In genomic region chr12:34304546-34304945, GRCh38 we compare ENCODE assay signal across 37 cellular contexts.
DNase-seq lines count a peak whose midpoint lies in the region; ATAC-seq, FAIRE-seq and TF ChIP-seq lines count a peak whose summit lies in the region.
"Had no signal": no experiment of that assay in that cellular context is flagged by ENCODE, and none has a peak within 500 bp of the region (broad histone marks: within the 10 kb centered on the region; RNA-seq: fewer than 3 reads in every experiment).

No MANE protein-coding gene starts in this region.

- H3K27me3 Mint-ChIP-seq in chondrocyte (ENCODE audit: low read depth) (no peaks in the 10 kb centered on the region), endothelial cell (ENCODE audit: unreplicated experiment) (peaks cover 54% of the 10 kb centered on the region)
- H3K27me3 Mint-ChIP-seq: B cell; CD4-positive, alpha-beta memory T cell; CD4-positive, alpha-beta T cell; CD4-positive, CD25-positive, alpha-beta regulatory T cell had no signal

- H3K27me3 ChIP-seq in heart left ventricle, result peaks cover 0 to 19% (median 0%) of the 10 kb centered on the region in 9 donors
- H3K27me3 ChIP-seq: BE2C; BLaER1; BLaER1 treated with 17β-estradiol and CSF1 and Interleukin-3, amounts not matched to agents 10 nM and 100 nM had no signal

- H3K27ac ChIP-seq in heart left ventricle (no peak overlapping the region), kidney (ENCODE audit: low read depth in 2 of 2, low read length in 2 of 2) (no peak overlapping the region)
- H3K27ac ChIP-seq: 22Rv1; A549; BLaER1; BLaER1 treated with 17β-estradiol and CSF1 and Interleukin-3, amounts not matched to agents 10 nM and 100 nM; C4-2B had no signal

- no peak overlapping the region for H3K9ac ChIP-seq in kidney (ENCODE audit: low read length in 2 of 2)
- H3K9ac ChIP-seq: BLaER1; BLaER1 treated with 17β-estradiol and CSF1 and Interleukin-3, amounts not matched to agents 10 nM and 100 nM had no signal

- H3K36me3 ChIP-seq in heart left ventricle (no peaks in the 10 kb centered on the region), kidney (ENCODE audit: control insufficient read depth in 1 of 2, insufficient read depth in 2 of 2, low read length in 2 of 2) (no peaks in the 10 kb centered on the region)
- H3K36me3 ChIP-seq: BE2C; BLaER1; BLaER1 treated with 17β-estradiol and CSF1 and Interleukin-3, amounts not matched to agents 10 nM and 100 nM had no signal

- no peak for TF ChIP-seq CTCF in heart left ventricle (IDR thresholded peaks at IDR 0.05)
- TF ChIP-seq CTCF in chondrocyte (IDR thresholded peaks at IDR 0.05), result no peak
- no peak for TF ChIP-seq CTCF in endothelial cell (IDR thresholded peaks at IDR 0.05; ENCODE audit: unreplicated experiment)
- no peak for TF ChIP-seq CTCF in kidney (IDR thresholded peaks at IDR 0.05; ENCODE audit: borderline replicate concordance, extremely low read depth, insufficient read depth)
- no peak for TF ChIP-seq CTCF in GM20000 (IDR thresholded peaks at IDR 0.05; ENCODE audit: extremely low read depth, missing control alignments)

- no peak for ATAC-seq in Right ventricle myocardium inferior
- ATAC-seq in heart left ventricle, result no peak
- no peak for ATAC-seq in left colon
- ATAC-seq: A549; CD8-positive, alpha-beta T cell had no signal

- DNase-seq in Right ventricle myocardium inferior (ENCODE audit: missing footprints), result peak; percentile 56
- DNase-seq in heart left ventricle, result no peak
- DNase-seq in chondrocyte (ENCODE audit: low spot score), result peak; percentile 56
- DNase-seq in endothelial cell (ENCODE audit: low spot score), result no peak
- DNase-seq in kidney, result peak; percentile 44
- DNase-seq in islet precursor cell, result no peak
- DNase-seq in GM20000 (ENCODE audit: low spot score), result no peak
- no peak for DNase-seq in left colon
- DNase-seq: 8988T; ACHN; AML-193; BE2C; C1 segment of cervical spinal cord; Caco-2; Calu3; CD4-positive, alpha-beta T cell; CD4-positive, CD25-positive, alpha-beta regulatory T cell; CD8-positive, alpha-beta memory T cell; CD8-positive, alpha-beta T cell; COR-L47; DMS 273 treated with DMSO at 0.1 percent for 48 hours; DMS153; DMS53; DMS79; DMS79 treated with DMSO at 0.1 percent for 48 hours; DND-41; EL had no signal

- intact Hi-C loops in Right ventricle myocardium inferior (cut with DNase I) (no loop called here), heart left ventricle (cut with DNase I) (loop anchor here in 1 of 10 donors (5.0 kb wide), 1 partner anchor 157 kb away; no protein-coding TSS in a partner anchor), kidney (cut with DNase I) (no loop called here), left colon (cut with DNase I, micrococcal nuclease) (no loop called here)

- H3K27ac Mint-ChIP-seq in chondrocyte (ENCODE audit: unreplicated experiment) (no peak overlapping the region), endothelial cell (ENCODE audit: unreplicated experiment) (no peak overlapping the region)
- H3K27ac Mint-ChIP-seq: B cell; CD4-positive, alpha-beta memory T cell; CD4-positive, alpha-beta T cell; CD4-positive, CD25-positive, alpha-beta regulatory T cell; CD8-positive, alpha-beta memory T cell; CD8-positive, alpha-beta T cell had no signal

- H3K4me3 ChIP-seq in heart left ventricle (no peak overlapping the region), kidney (ENCODE audit: low read length in 2 of 2) (no peak overlapping the region)
- H3K4me3 ChIP-seq: A549, BLaER1 had no signal

- H3K36me3 Mint-ChIP-seq in chondrocyte (ENCODE audit: low read depth) (no peaks in the 10 kb centered on the region), endothelial cell (ENCODE audit: low read depth, unreplicated experiment) (peaks cover 73% of the 10 kb centered on the region)
- H3K36me3 Mint-ChIP-seq: CD14-positive monocyte; CD8-positive, alpha-beta T cell had no signal

- H3K4me3 Mint-ChIP-seq in chondrocyte (ENCODE audit: unreplicated experiment) (no peak overlapping the region), endothelial cell (ENCODE audit: unreplicated experiment) (peak overlapping the region; percentile 37)
- H3K4me3 Mint-ChIP-seq: B cell; CD14-positive monocyte; CD4-positive, alpha-beta T cell; CD8-positive, alpha-beta memory T cell; CD8-positive, alpha-beta T cell had no signal

- no peak for TF ChIP-seq POLR2A in heart left ventricle (IDR thresholded peaks at IDR 0.05)

- H3K9me3 ChIP-seq in heart left ventricle, result peaks cover 0 to 51% (median 0%) of the 10 kb centered on the region in 12 donors
- peaks cover 3 to 8% of the 10 kb centered on the region in 2 donors for H3K9me3 ChIP-seq in kidney (ENCODE audit: control insufficient read depth in 1 of 2, low read length in 2 of 2)
- H3K9me3 ChIP-seq: A549, BE2C had no signal

- H3K4me1 ChIP-seq in heart left ventricle (no peaks in the 10 kb centered on the region), kidney (ENCODE audit: control insufficient read depth in 1 of 2, insufficient read depth in 1 of 2, low read depth in 1 of 2, low read length in 2 of 2) (no peaks in the 10 kb centered on the region)
- H3K4me1 ChIP-seq: A549; BE2C; BLaER1; BLaER1 treated with 17β-estradiol and CSF1 and Interleukin-3, amounts not matched to agents 10 nM and 100 nM; Caco-2 had no signal

- FAIRE-seq in kidney (lab: Jason Lieb, UNC), result no peak
- FAIRE-seq: A204.1, A549, D721Med had no signal

- H3K9me3 Mint-ChIP-seq in chondrocyte (ENCODE audit: low read depth) (peaks cover 70% of the 10 kb centered on the region), endothelial cell (ENCODE audit: unreplicated experiment) (peaks cover 84% of the 10 kb centered on the region)

- no peaks in the 10 kb centered on the region for H3K4me1 Mint-ChIP-seq in chondrocyte (ENCODE audit: low read depth)
- no peaks in the 10 kb centered on the region for H3K4me1 Mint-ChIP-seq in endothelial cell (ENCODE audit: unreplicated experiment)
- H3K4me1 Mint-ChIP-seq: B cell; CD14-positive monocyte; CD4-positive, alpha-beta memory T cell; CD4-positive, CD25-positive, alpha-beta regulatory T cell; CD8-positive, alpha-beta memory T cell had no signal

- 82 to 83% (median 83%) methylated on average over 13 of the region's 13 CpGs for WGBS in heart left ventricle, 4 donors

Comparison
In these comparisons a context has a peak if more than half of its experiments do, and no peak if none do; other contexts are left out.
1. DNase-seq: peak in Right ventricle myocardium inferior (single experiment), chondrocyte (single experiment) and kidney (single experiment); none in heart left ventricle (0 of 5), endothelial cell (single experiment), islet precursor cell (single experiment), GM20000 (single experiment) and left colon (0 of 2).